In the genomic region with DNA sequence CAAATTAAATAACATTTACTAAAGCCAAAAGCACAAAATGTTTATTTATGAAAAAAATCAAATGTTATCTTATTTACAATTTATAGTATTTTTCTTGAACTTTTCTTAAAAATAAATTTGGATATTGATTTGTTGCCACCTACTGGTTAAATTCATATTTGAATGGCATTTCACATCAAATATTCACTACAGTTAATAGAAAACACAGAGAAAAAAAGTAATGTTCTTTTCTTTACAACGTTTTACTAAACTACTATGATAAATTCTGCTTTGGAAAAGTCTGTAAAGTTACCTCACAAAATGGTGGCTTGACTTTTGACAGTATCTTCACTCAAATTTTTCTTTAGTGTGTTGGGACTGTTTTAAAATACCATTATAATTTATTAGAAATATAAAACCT, we compare ENCODE assay signal across 2 cellular contexts.
TF ChIP-seq lines count a peak whose summit lies in the region.

No MANE protein-coding gene starts in this region.

TF ChIP-seq in IMR-90, 13 proteins besides CTCF, POLR2A, EP300 and RAD21:
- TF ChIP-seq MAFK (IDR thresholded peaks at IDR 0.05; ENCODE audit: low read depth, low read length) = no peak
- TF ChIP-seq RFX5 (IDR thresholded peaks at IDR 0.05; ENCODE audit: low read depth, low read length) = no peak
- TF ChIP-seq, protein P1, sequence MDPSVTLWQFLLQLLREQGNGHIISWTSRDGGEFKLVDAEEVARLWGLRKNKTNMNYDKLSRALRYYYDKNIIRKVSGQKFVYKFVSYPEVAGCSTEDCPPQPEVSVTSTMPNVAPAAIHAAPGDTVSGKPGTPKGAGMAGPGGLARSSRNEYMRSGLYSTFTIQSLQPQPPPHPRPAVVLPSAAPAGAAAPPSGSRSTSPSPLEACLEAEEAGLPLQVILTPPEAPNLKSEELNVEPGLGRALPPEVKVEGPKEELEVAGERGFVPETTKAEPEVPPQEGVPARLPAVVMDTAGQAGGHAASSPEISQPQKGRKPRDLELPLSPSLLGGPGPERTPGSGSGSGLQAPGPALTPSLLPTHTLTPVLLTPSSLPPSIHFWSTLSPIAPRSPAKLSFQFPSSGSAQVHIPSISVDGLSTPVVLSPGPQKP (IDR thresholded peaks at IDR 0.05; ENCODE audit: borderline replicate concordance, low read depth, low read length) = no peak
- TF ChIP-seq NFE2L2 (IDR thresholded peaks at IDR 0.05; ENCODE audit: low read depth, low read length) = no peak
- TF ChIP-seq MXI1 (IDR thresholded peaks at IDR 0.05; ENCODE audit: borderline replicate concordance, low read depth, low read length) = no peak
- TF ChIP-seq SMC3 (IDR thresholded peaks at IDR 0.05; ENCODE audit: low read depth, low read length) = peak; percentile 33; the same call in 1 of the 2 replicates

TF ChIP-seq in K562, 482 proteins besides CTCF, POLR2A, EP300 and RAD21:
- TF ChIP-seq, protein P2, sequence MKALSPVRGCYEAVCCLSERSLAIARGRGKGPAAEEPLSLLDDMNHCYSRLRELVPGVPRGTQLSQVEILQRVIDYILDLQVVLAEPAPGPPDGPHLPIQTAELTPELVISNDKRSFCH (CRISPR knock-in tag; IDR thresholded peaks at IDR 0.05) = no peak
- TF ChIP-seq, protein P2 (tag; IDR thresholded peaks at IDR 0.05) = no peak
- TF ChIP-seq RNF2 (IDR thresholded peaks at IDR 0.05) (no peak), POLR2H (tag; IDR thresholded peaks at IDR 0.05; ENCODE audit: low read depth) (peak; percentile 56), ZNF507 (tag; conservative IDR thresholded peaks at IDR 0.05) (0 out of 2 replicates have a peak, but pooled peaks have one; percentile 19), NR2F6 (CRISPR knock-in tag; IDR thresholded peaks at IDR 0.05) (no peak)
- TF ChIP-seq, protein P3, sequence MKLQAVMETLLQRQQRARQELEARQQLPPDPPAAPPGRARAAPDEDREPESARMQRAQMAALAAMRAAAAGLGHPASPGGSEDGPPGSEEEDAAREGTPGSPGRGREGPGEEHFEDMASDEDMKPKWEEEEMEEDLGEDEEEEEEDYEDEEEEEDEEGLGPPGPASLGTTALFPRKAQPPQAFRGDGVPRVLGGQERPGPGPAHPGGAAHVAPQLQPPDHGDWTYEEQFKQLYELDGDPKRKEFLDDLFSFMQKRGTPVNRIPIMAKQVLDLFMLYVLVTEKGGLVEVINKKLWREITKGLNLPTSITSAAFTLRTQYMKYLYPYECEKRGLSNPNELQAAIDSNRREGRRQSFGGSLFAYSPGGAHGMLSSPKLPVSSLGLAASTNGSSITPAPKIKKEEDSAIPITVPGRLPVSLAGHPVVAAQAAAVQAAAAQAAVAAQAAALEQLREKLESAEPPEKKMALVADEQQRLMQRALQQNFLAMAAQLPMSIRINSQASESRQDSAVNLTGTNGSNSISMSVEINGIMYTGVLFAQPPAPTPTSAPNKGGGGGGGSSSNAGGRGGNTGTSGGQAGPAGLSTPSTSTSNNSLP (IDR thresholded peaks at IDR 0.05; ENCODE audit: borderline replicate concordance, low read depth, low read length) = peak; percentile 75; the same call in 1 of the 2 replicates
- TF ChIP-seq, protein P4, sequence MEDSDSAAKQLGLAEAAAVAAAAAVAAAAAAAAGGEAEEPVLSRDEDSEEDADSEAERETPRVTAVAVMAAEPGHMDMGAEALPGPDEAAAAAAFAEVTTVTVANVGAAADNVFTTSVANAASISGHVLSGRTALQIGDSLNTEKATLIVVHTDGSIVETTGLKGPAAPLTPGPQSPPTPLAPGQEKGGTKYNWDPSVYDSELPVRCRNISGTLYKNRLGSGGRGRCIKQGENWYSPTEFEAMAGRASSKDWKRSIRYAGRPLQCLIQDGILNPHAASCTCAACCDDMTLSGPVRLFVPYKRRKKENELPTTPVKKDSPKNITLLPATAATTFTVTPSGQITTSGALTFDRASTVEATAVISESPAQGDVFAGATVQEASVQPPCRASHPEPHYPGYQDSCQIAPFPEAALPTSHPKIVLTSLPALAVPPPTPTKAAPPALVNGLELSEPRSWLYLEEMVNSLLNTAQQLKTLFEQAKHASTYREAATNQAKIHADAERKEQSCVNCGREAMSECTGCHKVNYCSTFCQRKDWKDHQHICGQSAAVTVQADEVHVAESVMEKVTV (CRISPR knock-in tag; IDR thresholded peaks at IDR 0.05) = peak; percentile 53; the same call in 1 of the 2 replicates
- TF ChIP-seq, protein P5, sequence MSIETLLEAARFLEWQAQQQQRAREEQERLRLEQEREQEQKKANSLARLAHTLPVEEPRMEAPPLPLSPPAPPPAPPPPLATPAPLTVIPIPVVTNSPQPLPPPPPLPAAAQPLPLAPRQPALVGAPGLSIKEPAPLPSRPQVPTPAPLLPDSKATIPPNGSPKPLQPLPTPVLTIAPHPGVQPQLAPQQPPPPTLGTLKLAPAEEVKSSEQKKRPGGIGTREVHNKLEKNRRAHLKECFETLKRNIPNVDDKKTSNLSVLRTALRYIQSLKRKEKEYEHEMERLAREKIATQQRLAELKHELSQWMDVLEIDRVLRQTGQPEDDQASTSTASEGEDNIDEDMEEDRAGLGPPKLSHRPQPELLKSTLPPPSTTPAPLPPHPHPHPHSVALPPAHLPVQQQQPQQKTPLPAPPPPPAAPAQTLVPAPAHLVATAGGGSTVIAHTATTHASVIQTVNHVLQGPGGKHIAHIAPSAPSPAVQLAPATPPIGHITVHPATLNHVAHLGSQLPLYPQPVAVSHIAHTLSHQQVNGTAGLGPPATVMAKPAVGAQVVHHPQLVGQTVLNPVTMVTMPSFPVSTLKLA (conservative IDR thresholded peaks at IDR 0.05) = 0 out of 4 replicates have a peak, but pooled peaks of 1 of the 2 experiments have one; percentile 22
TF ChIP-seq in K562: peak in this region for 5.
